In genomic region chr16:85104821-85105391, GRCh38 we compare ENCODE assay signal across 10 cellular contexts. TPM values are rescaled to one million over a fixed set of nuclear protein-coding genes. Genes with fewer than 3 reads are reported as not detected.
DNase-seq lines count a peak whose midpoint lies in the region; ATAC-seq and TF ChIP-seq lines count a peak whose summit lies in the region.
"Had no signal": no experiment of that assay in that cellular context is flagged by ENCODE, and none has a peak within 500 bp of the region (broad histone marks: within the 10 kb centered on the region; RNA-seq: fewer than 3 reads in every experiment).

No MANE protein-coding gene starts in this region.

- DNase-seq in activated gamma-delta T cell treated with Interleukin-2 at 50 U/mL for 16 hours (peak; percentile 56), activated gamma-delta T cell (lab: John Stamatoyannopoulos, UW) (no peak), OCI-LY7 (ENCODE audit: low spot score) (peak; percentile 79), head of caudate nucleus (peak in 32 of 42 donors; percentile 14 to 66 (median 40)), NCI-H2171 (lab: John Stamatoyannopoulos, UW) (no peak), NCI-H510A treated with DMSO at 0.1 percent for 48 hours (lab: John Stamatoyannopoulos, UW) (no peak)
- no peak for DNase-seq in stimulated activated naive CD8-positive, alpha-beta T cell treated with anti-CD3 and anti-CD28 coated beads, Interleukin-15, amount 100 ng/mL, for 72 hours

- BruUV-seq in OCI-LY7 (replicated peaks; lab: Mats Ljungman, UMichigan) = no TSS peak

- peak overlapping the region; percentile 91 to 95 for H3K27ac Mint-ChIP-seq in stimulated activated naive CD8-positive, alpha-beta T cell treated with anti-CD3 and anti-CD28 coated beads, Interleukin-15, amount 100 ng/mL, for 72 hours
- H3K27ac Mint-ChIP-seq: brain had no signal

- intact Hi-C loops in OCI-LY7 (cut with micrococcal nuclease; ENCODE audit: unreplicated experiment) (no loop called here), head of caudate nucleus (cut with DNase I) (no loop called here)

- H3K4me1 ChIP-seq in OCI-LY7 (ENCODE audit: insufficient read depth, low read length, poor library complexity, severe bottlenecking) = peaks cover 46% of the 10 kb centered on the region
- H3K4me1 ChIP-seq: SJSA1 had no signal

- H3K4me1 Mint-ChIP-seq in stimulated activated naive CD8-positive, alpha-beta T cell treated with anti-CD3 and anti-CD28 coated beads, Interleukin-15, amount 100 ng/mL, for 72 hours = peaks cover 46% of the 10 kb centered on the region

- peak; percentile 79 for ATAC-seq in stimulated activated naive CD8-positive, alpha-beta T cell treated with anti-CD3 and anti-CD28 coated beads, Interleukin-15, amount 100 ng/mL, for 72 hours
- no peak for ATAC-seq in GM19328 (IDR thresholded peaks at IDR 0.05; ENCODE audit: unreplicated experiment)

- peak overlapping the region; percentile 81 for H3K27ac ChIP-seq in OCI-LY7 (ENCODE audit: low read depth, low read length, poor library complexity, severe bottlenecking)
- H3K27ac ChIP-seq: SJSA1 had no signal

- no peak for TF ChIP-seq CTCF in OCI-LY7 (conservative IDR thresholded peaks at IDR 0.05; ENCODE audit: low read length)

- H3K27me3 Mint-ChIP-seq in stimulated activated naive CD8-positive, alpha-beta T cell treated with anti-CD3 and anti-CD28 coated beads, Interleukin-15, amount 100 ng/mL, for 72 hours = no peaks in the 10 kb centered on the region

- H3K9me2 ChIP-seq in OCI-LY7 (ENCODE audit: insufficient read depth, low read length) = no peaks in the 10 kb centered on the region

- H3K9me3 ChIP-seq in OCI-LY7 (ENCODE audit: low read length) = no peaks in the 10 kb centered on the region
- H3K9me3 ChIP-seq: SJSA1 had no signal

- POLR2A ChIA-PET in OCI-LY7 (lab: Charles Lee) = interaction anchor here (0.5 to 1.4 kb wide), 7 partner anchors 10 to 239 kb away, joined by 3 to 4 read pairs (median 4); no protein-coding TSS in a partner anchor

- H3K4me3 Mint-ChIP-seq in stimulated activated naive CD8-positive, alpha-beta T cell treated with anti-CD3 and anti-CD28 coated beads, Interleukin-15, amount 100 ng/mL, for 72 hours = peak overlapping the region in 1 of 2 donors; percentile 38
- H3K4me3 Mint-ChIP-seq: brain had no signal

- H3K36me3 ChIP-seq in OCI-LY7 (ENCODE audit: insufficient read depth, low read length) = no peaks in the 10 kb centered on the region
- H3K36me3 ChIP-seq: SJSA1 had no signal

- H3K79me2 ChIP-seq in OCI-LY7 (ENCODE audit: insufficient read depth, low read depth, low read length) = no peaks in the 10 kb centered on the region

- H3K4me3 ChIP-seq in OCI-LY7 (ENCODE audit: low read depth, low read length, poor library complexity, severe bottlenecking) = no peak overlapping the region
- H3K4me3 ChIP-seq: SJSA1 had no signal

- peak overlapping the region; percentile 86 for H2AFZ ChIP-seq in OCI-LY7 (ENCODE audit: low read length)

- CTCF ChIA-PET in OCI-LY7 (lab: Charles Lee; ENCODE audit: unreplicated experiment) = interaction anchor here (0.6 to 1.7 kb wide), 4 partner anchors 10 to 148 kb away, joined by 3 to 6 read pairs (median 4); no protein-coding TSS in a partner anchor

- H3K9me3 Mint-ChIP-seq in stimulated activated naive CD8-positive, alpha-beta T cell treated with anti-CD3 and anti-CD28 coated beads, Interleukin-15, amount 100 ng/mL, for 72 hours = no peaks in the 10 kb centered on the region
- H3K9me3 Mint-ChIP-seq: brain had no signal

- no peaks in the 10 kb centered on the region for H4K20me1 ChIP-seq in OCI-LY7 (ENCODE audit: insufficient read depth, low read length)

- peak overlapping the region; percentile 49 for H3K4me2 ChIP-seq in OCI-LY7 (ENCODE audit: low read length)

RNA-seq across cellular contexts. Expression of gene CIBAR2, which starts 7.4 kb away (rescaled TPM):
- 0.50 TPM in 1 of 2 replicates, not detected in the other for total RNA-seq in OCI-LY7 (2014; rRNA removed; shearing (Covaris generic))
- total RNA-seq in OCI-LY7 (2022) = not detected in 2 replicates

Comparison
In these comparisons a context has a peak if more than half of its experiments do, and no peak if none do; other contexts are left out.
1. DNase-seq: peak in activated gamma-delta T cell treated with Interleukin-2 at 50 U/mL for 16 hours (single experiment), OCI-LY7 (single experiment) and head of caudate nucleus (32 of 42); none in activated gamma-delta T cell (single experiment), stimulated activated naive CD8-positive, alpha-beta T cell treated with anti-CD3 and anti-CD28 coated beads, Interleukin-15, amount 100 ng/mL, for 72 hours (0 of 2), NCI-H2171 (single experiment) and NCI-H510A treated with DMSO at 0.1 percent for 48 hours (single experiment).